ENCODE assay signal across 18 cellular contexts in genomic region chr3:67657192-67657591, GRCh38.
"Had no signal": no experiment of that assay in that cellular context is flagged by ENCODE, and none has a peak within 500 bp of the region (broad histone marks: within the 10 kb centered on the region; RNA-seq: fewer than 3 reads in every experiment).

No MANE protein-coding gene starts in this region.

- ATAC-seq: activated T-cell treated with anti-CD3 and anti-CD28 coated beads, Interleukin-2, amount 50 U/mL, for 4 hours; lower lobe of right lung; natural killer cell; WTC11 had no signal

- H3K27ac Mint-ChIP-seq: activated naive CD8-positive, alpha-beta T cell treated with anti-CD3 and anti-CD28 coated beads, Interleukin-2, amount 10 ng/mL, durations not matched to agents 7 days and 5 days; activated T-helper 2 cell treated with anti-CD3 and anti-CD28 coated beads, Interferon-gamma antibody, Interleukin-2, Interleukin-4, amounts not matched to agents 10 μg/mL and 5 μg/mL and 100 μg/mL, durations not matched to agents 14 hours and 24 hours and 36 hours; WTC11 had no signal

- H3K36me3 Mint-ChIP-seq: natural killer cell had no signal

- H3K4me3 Mint-ChIP-seq: activated naive CD8-positive, alpha-beta T cell treated with anti-CD3 and anti-CD28 coated beads, Interleukin-2, amount 10 ng/mL, durations not matched to agents 7 days and 5 days; activated T-cell treated with anti-CD3 and anti-CD28 coated beads, Interleukin-2, amount 50 U/mL, for 4 hours; central memory CD8-positive, alpha-beta T cell; natural killer cell; WTC11 had no signal

- H3K27me3 Mint-ChIP-seq: activated naive CD8-positive, alpha-beta T cell treated with anti-CD3 and anti-CD28 coated beads, Interleukin-2, amount 10 ng/mL, durations not matched to agents 7 days and 5 days; central memory CD8-positive, alpha-beta T cell had no signal

- DNase-seq: activated CD4-positive, alpha-beta T cell treated with anti-CD3 and anti-CD28 coated beads, Interleukin-2, amount 50 U/mL, for 48 hours; activated CD8-positive, alpha-beta memory T cell treated with anti-CD3 and anti-CD28 coated beads, Interleukin-2, amount 50 U/mL, for 48 hours; activated naive CD4-positive, alpha-beta T cell; activated naive CD8-positive, alpha-beta T cell treated with anti-CD3 and anti-CD28 coated beads, Interleukin-2, amount 10 ng/mL, durations not matched to agents 7 days and 5 days; activated T-cell treated with anti-CD3 and anti-CD28 coated beads, Interleukin-2, amount 50 U/mL, for 4 hours; amniotic stem cell; effector memory CD4-positive, alpha-beta T cell; foreskin melanocyte; kidney; lower lobe of right lung; natural killer cell; stimulated activated CD4-positive, alpha-beta T cell treated with anti-CD3 and anti-CD28 coated beads, Interleukin-4, amount 100 ng/mL, for 1 hour; stimulated activated naive CD4-positive, alpha-beta T cell; testis; trophoblast cell had no signal
